Comparison of ENCODE assay signal across 8 cellular contexts in genomic region chr7:130069179-130069977, GRCh38. TPM values are rescaled to one million over a fixed set of nuclear protein-coding genes. Genes with fewer than 3 reads are reported as not detected.
DNase-seq lines count a peak whose midpoint lies in the region; ATAC-seq and TF ChIP-seq lines count a peak whose summit lies in the region.

No MANE protein-coding gene starts in this region.

- peaks cover 6% of the 10 kb centered on the region for H3K36me3 Mint-ChIP-seq in CD4-positive, CD25-positive, alpha-beta regulatory T cell
- H3K36me3 Mint-ChIP-seq in nephron progenitor cell (ENCODE audit: low read depth): peaks cover 9% of the 10 kb centered on the region

- H3K4me3 Mint-ChIP-seq in CD4-positive, CD25-positive, alpha-beta regulatory T cell: peak overlapping the region; percentile 88 to 97 (median 93)
- H3K4me3 Mint-ChIP-seq in nephron progenitor cell: peak overlapping the region; percentile 95

- peak overlapping the region; percentile 83 for H3K27ac ChIP-seq in CD4-positive, CD25-positive, alpha-beta regulatory T cell (ENCODE audit: insufficient read depth, low read length, poor library complexity, severe bottlenecking)
- H3K27ac ChIP-seq in cingulate gyrus (ENCODE audit: low read depth, low read length): peak overlapping the region; percentile 73

- DNase-seq in CD4-positive, CD25-positive, alpha-beta regulatory T cell: no peak
- peak; percentile 55 for DNase-seq in NCI-H146 treated with DMSO at 0.1 percent for 48 hours (lab: John Stamatoyannopoulos, UW; ENCODE audit: unreplicated experiment)
- no peak for DNase-seq in nephron progenitor cell
- no peak for DNase-seq in AG20443 (ENCODE audit: low spot score)
- no peak for DNase-seq in NCI-H2171 (lab: John Stamatoyannopoulos, UW)
- no peak for DNase-seq in iPS-NIHi7 (ENCODE audit: extremely low spot score)

- no peaks in the 10 kb centered on the region for H3K9me3 Mint-ChIP-seq in CD4-positive, CD25-positive, alpha-beta regulatory T cell
- H3K9me3 Mint-ChIP-seq in nephron progenitor cell: no peaks in the 10 kb centered on the region

- peak overlapping the region; percentile 93 for H3K4me3 ChIP-seq in CD4-positive, CD25-positive, alpha-beta regulatory T cell (ENCODE audit: low read depth, low read length)

- no peaks in the 10 kb centered on the region for H3K36me3 ChIP-seq in CD4-positive, CD25-positive, alpha-beta regulatory T cell (ENCODE audit: control insufficient read depth, insufficient read depth, low read length)

- H3K27me3 ChIP-seq in CD4-positive, CD25-positive, alpha-beta regulatory T cell (ENCODE audit: control insufficient read depth, insufficient read depth, low read length): no peaks in the 10 kb centered on the region

- peaks cover 27% of the 10 kb centered on the region for H3K4me1 ChIP-seq in CD4-positive, CD25-positive, alpha-beta regulatory T cell (ENCODE audit: control insufficient read depth, insufficient read depth, low read length, poor library complexity, severe bottlenecking)

- H3K9me3 ChIP-seq in CD4-positive, CD25-positive, alpha-beta regulatory T cell (ENCODE audit: control insufficient read depth in 2 of 2, low read length in 2 of 2): no peaks in the 10 kb centered on the region

- TF ChIP-seq CTCF in nephron progenitor cell (IDR thresholded peaks at IDR 0.05): no peak

- peak overlapping the region; percentile 88 to 97 (median 96) for H3K27ac Mint-ChIP-seq in CD4-positive, CD25-positive, alpha-beta regulatory T cell
- no peak overlapping the region for H3K27ac Mint-ChIP-seq in nephron progenitor cell

- ATAC-seq in CD4-positive, CD25-positive, alpha-beta regulatory T cell (ENCODE audit: low read depth in 2 of 2): no peak
- no peak for ATAC-seq in GM19397 (IDR thresholded peaks at IDR 0.05; ENCODE audit: unreplicated experiment)

- H3K4me1 Mint-ChIP-seq in CD4-positive, CD25-positive, alpha-beta regulatory T cell: peaks cover 19 to 43% (median 27%) of the 10 kb centered on the region in 4 donors
- H3K4me1 Mint-ChIP-seq in nephron progenitor cell: peaks cover 41% of the 10 kb centered on the region

- H3K27me3 Mint-ChIP-seq in CD4-positive, CD25-positive, alpha-beta regulatory T cell: peaks cover 7% of the 10 kb centered on the region
- H3K27me3 Mint-ChIP-seq in nephron progenitor cell (ENCODE audit: low read depth, poor library complexity): peaks cover 3% of the 10 kb centered on the region

RNA-seq across cellular contexts. Expression of gene KLHDC10, which starts 1.0 kb away (rescaled TPM):
- total RNA-seq in CD4-positive, CD25-positive, alpha-beta regulatory T cell: 16.8 TPM
- 1 to 10 TPM; 1.3 to 4.7 (median 2.0) TPM for polyA plus RNA-seq in CD4-positive, CD25-positive, alpha-beta regulatory T cell

RNA-seq across cellular contexts. Expression of gene ZC3HC1, which starts 18.2 kb away (rescaled TPM):
- total RNA-seq in CD4-positive, CD25-positive, alpha-beta regulatory T cell: 12.9 TPM
- polyA plus RNA-seq in CD4-positive, CD25-positive, alpha-beta regulatory T cell: 10 to 100 TPM; 14.8 to 20.7 (median 16.2) TPM
